In the genomic region with DNA sequence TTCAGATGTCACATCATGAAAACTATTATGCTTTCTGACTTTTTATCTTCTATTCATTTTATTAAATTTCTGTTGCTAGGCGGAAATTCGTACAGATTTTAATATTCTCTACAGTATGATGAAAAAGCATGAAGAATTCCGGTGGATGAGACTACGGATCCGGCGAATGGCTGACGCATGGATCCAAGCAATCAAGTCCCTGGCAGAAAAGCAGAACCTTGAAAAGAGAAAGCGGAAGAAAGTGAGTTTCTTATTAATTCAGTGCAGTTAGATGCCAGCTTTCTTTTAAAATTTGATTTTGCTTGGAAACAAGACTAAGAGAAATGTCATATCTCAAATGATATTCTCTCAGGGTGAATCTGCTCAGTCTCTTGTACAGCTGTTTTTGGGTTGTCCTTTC, we compare ENCODE assay signal across 29 cellular contexts.
A peak's percentile ranks its signal among the peaks of the same experiment; 100 is the strongest.
DNase-seq lines count a peak whose midpoint lies in the region; ATAC-seq and TF ChIP-seq lines count a peak whose summit lies in the region.
"Had no signal": no experiment of that assay in that cellular context is flagged by ENCODE, and none has a peak within 500 bp of the region (broad histone marks: within the 10 kb centered on the region; RNA-seq: fewer than 3 reads in every experiment).

No MANE protein-coding gene starts in this region.

- 98% methylated on average over 8 of the region's 8 CpGs for WGBS in mesenchymal stem cell
- 80% methylated on average over 8 of the region's 8 CpGs for WGBS in esophagus muscularis mucosa

- H3K4me3 ChIP-seq in fibroblast of the aortic adventitia (ENCODE audit: low read depth, low read length) (no peak overlapping the region), mesenchymal stem cell (ENCODE audit: insufficient read depth in 1 of 2, low read depth in 1 of 2, low read length in 2 of 2) (peak overlapping the region in 1 of 2 experiments; percentile 27), esophagus muscularis mucosa (no peak overlapping the region)
- H3K4me3 ChIP-seq: BLaER1, breast epithelium, esophagus squamous epithelium, gastroesophageal sphincter, hepatocyte, PC-9, smooth muscle cell, tibial artery had no signal

- no peak for ATAC-seq in esophagus mucosa
- ATAC-seq: gastroesophageal sphincter; HCT116; natural killer cell treated with Interleukin-12 subunit alpha and Interleukin-12 subunit beta and Interleukin-15 and Interleukin-18, amount 100 ng/mL, for 72 hours had no signal

- no peak overlapping the region for H4K8ac ChIP-seq in mesenchymal stem cell (ENCODE audit: low read length)

- no peak overlapping the region for H2BK120ac ChIP-seq in mesenchymal stem cell (ENCODE audit: low read depth, low read length)

- H3K4me1 Mint-ChIP-seq in CD14-positive monocyte = peaks cover 14% of the 10 kb centered on the region
- no peaks in the 10 kb centered on the region for H3K4me1 Mint-ChIP-seq in immature natural killer cell

- DNase-seq in CD14-positive monocyte (ENCODE audit: low spot score) (no peak), NOMO-1 treated with DMSO at 0.1 percent for 48 hours (lab: John Stamatoyannopoulos, UW; ENCODE audit: unreplicated experiment) (peak; percentile 69), fibroblast of the aortic adventitia (ENCODE audit: low read depth) (peak; percentile 22), mesenchymal stem cell (no peak), immature natural killer cell (no peak), esophagus muscularis mucosa (ENCODE audit: extremely low spot score) (no peak), OCI-M2 (lab: John Stamatoyannopoulos, UW; ENCODE audit: unreplicated experiment) (no peak)
- DNase-seq: activated CD4-positive, CD25-positive, alpha-beta regulatory T cell; activated naive CD4-positive, alpha-beta T cell treated with anti-CD3 and anti-CD28 coated beads, Interleukin-2, amount 50 U/mL, for 16 hours; COR-L47; esophagus squamous epithelium; NCI-H1436; NCI-H2081 treated with DMSO at 0.1 percent for 48 hours; NCI-H226; NCI-H69; PC-9; SHP77 treated with DMSO at 0.1 percent for 48 hours; stimulated activated CD4-positive, alpha-beta T cell treated with anti-CD3 and anti-CD28 coated beads, Interleukin-1b, Interleukin-23, amount 100 ng/mL, for 48 hours; stimulated activated CD8-positive, alpha-beta memory T cell treated with anti-CD3 and anti-CD28 coated beads, Interleukin-4, amount 100 ng/mL, for 48 hours; T1000 had no signal

- no peak overlapping the region for H3K14ac ChIP-seq in mesenchymal stem cell (ENCODE audit: low read length in 2 of 2)

- H3K36me3 Mint-ChIP-seq in CD14-positive monocyte = peaks cover 18 to 36% of the 10 kb centered on the region in 2 donors
- peaks cover 6 to 34% (median 17%) of the 10 kb centered on the region in 3 donors for H3K36me3 Mint-ChIP-seq in immature natural killer cell

- H3K4me3 Mint-ChIP-seq in CD14-positive monocyte = peak overlapping the region; percentile 37 to 39
- no peak overlapping the region for H3K4me3 Mint-ChIP-seq in immature natural killer cell
- H3K4me3 Mint-ChIP-seq: natural killer cell treated with Interleukin-12 subunit alpha and Interleukin-12 subunit beta and Interleukin-15 and Interleukin-18, amount 100 ng/mL, for 72 hours had no signal

- no peaks in the 10 kb centered on the region for H3K36me3 ChIP-seq in mesenchymal stem cell (ENCODE audit: control insufficient read depth in 1 of 2, insufficient read depth in 2 of 2, low read depth in 1 of 2, low read length in 2 of 2)
- H3K36me3 ChIP-seq in esophagus muscularis mucosa = peaks cover 4 to 7% (median 4%) of the 10 kb centered on the region in 4 donors
- H3K36me3 ChIP-seq: breast epithelium had no signal

- peak overlapping the region; percentile 72 for H3K9ac ChIP-seq in mesenchymal stem cell (ENCODE audit: low read length)
- H3K9ac ChIP-seq: BLaER1 had no signal

- peak overlapping the region in 4 of 7 donors; percentile 71 to 76 (median 72) for H3K27ac Mint-ChIP-seq in CD14-positive monocyte
- H3K27ac Mint-ChIP-seq in immature natural killer cell = no peak overlapping the region
- H3K27ac Mint-ChIP-seq: natural killer cell treated with Interleukin-12 subunit alpha and Interleukin-12 subunit beta and Interleukin-15 and Interleukin-18, amount 100 ng/mL, for 72 hours had no signal

- H3K18ac ChIP-seq in mesenchymal stem cell (ENCODE audit: low read depth in 1 of 2, low read length in 2 of 2) = no peak overlapping the region

- H3K4me1 ChIP-seq in mesenchymal stem cell (ENCODE audit: control insufficient read depth, insufficient read depth, low read depth, low read length) (no peaks in the 10 kb centered on the region), esophagus muscularis mucosa (peaks cover 0 to 8% (median 5%) of the 10 kb centered on the region in 4 donors)
- H3K4me1 ChIP-seq: breast epithelium, esophagus squamous epithelium had no signal

- H3K27ac ChIP-seq in mesenchymal stem cell (ENCODE audit: low read length, poor library complexity, severe bottlenecking) (no peak overlapping the region), esophagus muscularis mucosa (replicated peaks in 1 of 4) (no peak overlapping the region)
- H3K27ac ChIP-seq: BLaER1, breast epithelium, esophagus squamous epithelium, gastroesophageal sphincter, hepatocyte, PC-9, tibial artery had no signal

- TF ChIP-seq EP300 in esophagus muscularis mucosa (IDR thresholded peaks at IDR 0.05) = no peak

- H2BK5ac ChIP-seq in mesenchymal stem cell (ENCODE audit: low read depth, low read length, poor library complexity, severe bottlenecking) = no peak overlapping the region

- H3K27me3 ChIP-seq in mesenchymal stem cell (ENCODE audit: control insufficient read depth in 1 of 2, insufficient read depth in 1 of 2, low read length in 2 of 2) (no peaks in the 10 kb centered on the region), esophagus muscularis mucosa (no peaks in the 10 kb centered on the region)
- H3K27me3 ChIP-seq: BLaER1, breast epithelium, esophagus squamous epithelium, gastroesophageal sphincter, hepatocyte, tibial artery had no signal

- H3K9me3 Mint-ChIP-seq in CD14-positive monocyte (peaks cover 0 to 3% (median 0%) of the 10 kb centered on the region in 7 donors), immature natural killer cell (no peaks in the 10 kb centered on the region)
- H3K9me3 Mint-ChIP-seq: natural killer cell treated with Interleukin-12 subunit alpha and Interleukin-12 subunit beta and Interleukin-15 and Interleukin-18, amount 100 ng/mL, for 72 hours had no signal

- no peak for TF ChIP-seq POLR2A in esophagus muscularis mucosa (IDR thresholded peaks at IDR 0.05; ENCODE audit: low read depth)

- no peak overlapping the region for H3K4ac ChIP-seq in mesenchymal stem cell (ENCODE audit: low read depth in 1 of 2, low read length in 2 of 2)

- no peak overlapping the region for H3K4me2 ChIP-seq in mesenchymal stem cell (ENCODE audit: low read length, poor library complexity, severe bottlenecking)
- H3K4me2 ChIP-seq: BLaER1, hepatocyte, PC-9, smooth muscle cell had no signal

- TF ChIP-seq CTCF in CD14-positive monocyte (IDR thresholded peaks at IDR 0.05) = no peak
- no peak for TF ChIP-seq CTCF in fibroblast of the aortic adventitia (IDR thresholded peaks at IDR 0.05; ENCODE audit: insufficient read depth, low read length)
- TF ChIP-seq CTCF in esophagus muscularis mucosa (IDR thresholded peaks at IDR 0.05) = no peak

- no peak overlapping the region for H2AFZ ChIP-seq in mesenchymal stem cell (ENCODE audit: low read depth, low read length)
- H2AFZ ChIP-seq: hepatocyte, PC-9 had no signal

- H3K9me3 ChIP-seq in mesenchymal stem cell (ENCODE audit: control insufficient read depth, low read length) (no peaks in the 10 kb centered on the region), esophagus muscularis mucosa (no peaks in the 10 kb centered on the region)
- H3K9me3 ChIP-seq: breast epithelium, esophagus squamous epithelium, gastroesophageal sphincter, tibial artery had no signal

- H2BK15ac ChIP-seq in mesenchymal stem cell (ENCODE audit: low read depth, poor library complexity, severe bottlenecking) = no peak overlapping the region

- H2BK12ac ChIP-seq in mesenchymal stem cell (ENCODE audit: low read length in 2 of 2) = no peak overlapping the region

- no peak overlapping the region for H4K91ac ChIP-seq in mesenchymal stem cell (ENCODE audit: low read length)

- intact Hi-C loops in CD14-positive monocyte (cut with micrococcal nuclease) = no loop called here
- intact Hi-C loops in esophagus muscularis mucosa (cut with DNase I) = no loop called here

- H2AK5ac ChIP-seq in mesenchymal stem cell (ENCODE audit: low read length, severe bottlenecking) = no peak overlapping the region

- H3K27me3 Mint-ChIP-seq in CD14-positive monocyte (ENCODE audit: low read depth in 3 of 3) (peaks cover 0 to 3% (median 0%) of the 10 kb centered on the region in 3 donors), immature natural killer cell (ENCODE audit: low read depth in 3 of 3) (no peaks in the 10 kb centered on the region)
- H3K27me3 Mint-ChIP-seq: natural killer cell treated with Interleukin-12 subunit alpha and Interleukin-12 subunit beta and Interleukin-15 and Interleukin-18, amount 100 ng/mL, for 72 hours had no signal

- H3K23ac ChIP-seq in mesenchymal stem cell (ENCODE audit: low read length in 2 of 2) = no peak overlapping the region

- no peaks in the 10 kb centered on the region for H3K79me1 ChIP-seq in mesenchymal stem cell (replicated peaks; ENCODE audit: low read length, poor library complexity, severe bottlenecking)

Comparison
In these comparisons a context has a peak if more than half of its experiments do, and no peak if none do; other contexts are left out.
1. DNase-seq: peak in NOMO-1 treated with DMSO at 0.1 percent for 48 hours (single experiment) and fibroblast of the aortic adventitia (single experiment); none in CD14-positive monocyte (single experiment), mesenchymal stem cell (single experiment), immature natural killer cell (0 of 3), esophagus muscularis mucosa (single experiment) and OCI-M2 (single experiment).
2. H3K27ac Mint-ChIP-seq: peak in CD14-positive monocyte (4 of 7); none in immature natural killer cell (0 of 6).
3. H3K4me3 Mint-ChIP-seq: peak in CD14-positive monocyte (2 of 2); none in immature natural killer cell (0 of 5).